In the genomic region with DNA sequence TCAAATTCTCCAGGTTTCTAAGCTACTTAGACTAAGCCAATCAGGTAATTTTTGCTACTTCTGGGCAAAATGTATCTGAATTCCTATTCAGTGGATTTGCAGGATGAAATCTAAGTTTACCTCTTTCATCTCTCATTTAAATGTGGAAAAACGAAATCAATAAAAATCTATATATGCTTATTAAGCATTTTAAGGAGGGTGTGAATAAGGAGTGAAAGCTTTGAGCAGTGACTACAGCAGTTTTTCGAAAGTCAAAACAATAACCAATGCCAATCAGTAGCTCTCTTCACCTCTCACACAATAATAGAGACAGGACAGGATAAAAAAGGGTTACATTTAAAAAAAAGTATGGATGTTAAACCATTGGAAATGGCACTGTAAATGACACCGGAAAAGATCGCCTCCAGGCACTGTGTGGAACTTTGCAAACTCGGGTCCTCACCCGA, we compare ENCODE assay signal across 8 cellular contexts. TPM values are rescaled to one million over a fixed set of nuclear protein-coding genes. Genes with fewer than 3 reads are reported as not detected.
A peak's percentile ranks its signal among the peaks of the same experiment; 100 is the strongest.
DNase-seq lines count a peak whose midpoint lies in the region; ATAC-seq and TF ChIP-seq lines count a peak whose summit lies in the region.

No MANE protein-coding gene starts in this region.

- H3K27me3 ChIP-seq in brain microvascular endothelial cell (replicated peaks), result no peaks in the 10 kb centered on the region

- H3K9me3 Mint-ChIP-seq in naive B cell, result no peaks in the 10 kb centered on the region

- in situ Hi-C loops in brain microvascular endothelial cell (cut with HindIII; ENCODE audit: low pct_ligation_motif_present, low sequenced_read_pairs), result no loop called here

- peak; percentile 83 for TF ChIP-seq POLR2A in GM19193 (IDR thresholded peaks at IDR 0.05; ENCODE audit: extremely low read depth, insufficient read depth, insufficient read length)

- H3K4me1 Mint-ChIP-seq in naive B cell, result peaks cover 12 to 22% (median 20%) of the 10 kb centered on the region in 3 donors

- H3K36me3 ChIP-seq in brain microvascular endothelial cell (replicated peaks), result no peaks in the 10 kb centered on the region

- peak overlapping the region; percentile 86 to 96 (median 94) for H3K4me3 Mint-ChIP-seq in naive B cell

- ATAC-seq in HG03196 (IDR thresholded peaks at IDR 0.05; ENCODE audit: unreplicated experiment) (peak; percentile 10), naive B cell (ENCODE audit: low read depth in 2 of 2) (peak in 1 of 2 donors; percentile 5)

- TF ChIP-seq CTCF in brain microvascular endothelial cell (IDR thresholded peaks at IDR 0.05; ENCODE audit: low read depth, low read length, missing control alignments), result no peak

- peaks cover 0 to 12% of the 10 kb centered on the region in 2 donors for H3K36me3 Mint-ChIP-seq in naive B cell

- peaks cover 14 to 29% (median 21%) of the 10 kb centered on the region in 3 donors for H3K27me3 Mint-ChIP-seq in naive B cell

- no peak for DNase-seq in brain microvascular endothelial cell
- DNase-seq in naive B cell, result no peak
- DNase-seq in DMS79 (lab: John Stamatoyannopoulos, UW), result no peak
- DNase-seq in inferior parietal cortex (ENCODE audit: extremely low spot score), result no peak
- DNase-seq in NCI-H2227 (lab: John Stamatoyannopoulos, UW; ENCODE audit: unreplicated experiment), result no peak
- DNase-seq in NOMO-1 treated with dmso at 0.1 percent for 144 hours (lab: John Stamatoyannopoulos, UW; ENCODE audit: unreplicated experiment), result no peak

- H3K27ac ChIP-seq in brain microvascular endothelial cell, result no peak overlapping the region

- peak overlapping the region; percentile 78 for H3K4me3 ChIP-seq in brain microvascular endothelial cell (ENCODE audit: low read depth, low read length)

- peak overlapping the region; percentile 4 to 95 (median 85) for H3K27ac Mint-ChIP-seq in naive B cell

RNA-seq across cellular contexts. Expression of a gene that starts 0.5 kb away (rescaled TPM):
- 10 to 100 TPM; 19.6 to 38.0 (median 24.4) TPM for polyA plus RNA-seq in naive B cell (ENCODE audit: low read depth in 6 of 6)
